In genomic region chr13:33728271-33729037, GRCh38 we compare ENCODE assay signal across 8 cellular contexts.
DNase-seq lines count a peak whose midpoint lies in the region; ATAC-seq and TF ChIP-seq lines count a peak whose summit lies in the region.

No MANE protein-coding gene starts in this region.

- H3K9me3 ChIP-seq in right atrium auricular region, result no peaks in the 10 kb centered on the region
- H3K9me3 ChIP-seq in gastrocnemius medialis, result no peaks in the 10 kb centered on the region

- DNase-seq in NOMO-1 treated with dmso at 0.1 percent for 144 hours (lab: John Stamatoyannopoulos, UW; ENCODE audit: unreplicated experiment) (peak; percentile 64), right atrium auricular region (ENCODE audit: low spot score) (peak; percentile 81), gastrocnemius medialis (no peak), NCI-H345 treated with DMSO at 0.1 percent for 48 hours (lab: John Stamatoyannopoulos, UW; ENCODE audit: unreplicated experiment) (no peak)
- no peak for DNase-seq in stimulated activated CD4-positive, alpha-beta T cell treated with anti-CD3 and anti-CD28 coated beads, Interleukin-2, amount 100 ng/mL, for 48 hours
- no peak for DNase-seq in activated naive CD4-positive, alpha-beta T cell treated with Interleukin-2 at 50 U/mL for 16 hours

- H3K27ac ChIP-seq in right atrium auricular region (peak overlapping the region; percentile 40 to 44), gastrocnemius medialis (no peak overlapping the region)

- ATAC-seq in GM18867 (IDR thresholded peaks at IDR 0.05; ENCODE audit: unreplicated experiment) (peak; percentile 85), HG02759 (IDR thresholded peaks at IDR 0.05; ENCODE audit: unreplicated experiment) (peak; percentile 87), gastrocnemius medialis (no peak)

- H3K4me3 ChIP-seq in right atrium auricular region, result no peak overlapping the region
- no peak overlapping the region for H3K4me3 ChIP-seq in gastrocnemius medialis

- intact Hi-C loops in gastrocnemius medialis (cut with DNase I; ENCODE audit: low total_unique reads), result no loop called here

- no peak for TF ChIP-seq POLR2A in gastrocnemius medialis (IDR thresholded peaks at IDR 0.05)

- H3K27me3 ChIP-seq in right atrium auricular region (no peaks in the 10 kb centered on the region), gastrocnemius medialis (no peaks in the 10 kb centered on the region)

- H3K4me1 ChIP-seq in right atrium auricular region, result peaks cover 0 to 18% of the 10 kb centered on the region in 2 donors
- H3K4me1 ChIP-seq in gastrocnemius medialis, result peaks cover 0 to 3% of the 10 kb centered on the region in 2 donors

- in situ Hi-C loops in gastrocnemius medialis (cut with MboI; ENCODE audit: low sequenced_read_pairs in 4 of 4), result loop anchor here in 3 of 4 donors (10.0 kb wide), 1 partner anchor 184 kb away; no protein-coding TSS in a partner anchor

- TF ChIP-seq CTCF in right atrium auricular region (IDR thresholded peaks at IDR 0.05) (no peak), gastrocnemius medialis (IDR thresholded peaks at IDR 0.05 in 4 of 5, conservative IDR thresholded peaks at IDR 0.05 in 1 of 5) (no peak)

- H3K36me3 ChIP-seq in right atrium auricular region (no peaks in the 10 kb centered on the region), gastrocnemius medialis (no peaks in the 10 kb centered on the region)

Comparison
In these comparisons a context has a peak if more than half of its experiments do, and no peak if none do; other contexts are left out.
1. ATAC-seq: peak in GM18867 (single experiment) and HG02759 (single experiment); none in gastrocnemius medialis (0 of 2).
2. DNase-seq: peak in NOMO-1 treated with dmso at 0.1 percent for 144 hours (single experiment) and right atrium auricular region (single experiment); none in stimulated activated CD4-positive, alpha-beta T cell treated with anti-CD3 and anti-CD28 coated beads, Interleukin-2, amount 100 ng/mL, for 48 hours (0 of 2), activated naive CD4-positive, alpha-beta T cell treated with Interleukin-2 at 50 U/mL for 16 hours (single experiment), gastrocnemius medialis (0 of 2) and NCI-H345 treated with DMSO at 0.1 percent for 48 hours (single experiment).
3. H3K27ac ChIP-seq: peak in right atrium auricular region (2 of 2); none in gastrocnemius medialis (0 of 4).